ENCODE assay signal across 18 cellular contexts in the genomic region with DNA sequence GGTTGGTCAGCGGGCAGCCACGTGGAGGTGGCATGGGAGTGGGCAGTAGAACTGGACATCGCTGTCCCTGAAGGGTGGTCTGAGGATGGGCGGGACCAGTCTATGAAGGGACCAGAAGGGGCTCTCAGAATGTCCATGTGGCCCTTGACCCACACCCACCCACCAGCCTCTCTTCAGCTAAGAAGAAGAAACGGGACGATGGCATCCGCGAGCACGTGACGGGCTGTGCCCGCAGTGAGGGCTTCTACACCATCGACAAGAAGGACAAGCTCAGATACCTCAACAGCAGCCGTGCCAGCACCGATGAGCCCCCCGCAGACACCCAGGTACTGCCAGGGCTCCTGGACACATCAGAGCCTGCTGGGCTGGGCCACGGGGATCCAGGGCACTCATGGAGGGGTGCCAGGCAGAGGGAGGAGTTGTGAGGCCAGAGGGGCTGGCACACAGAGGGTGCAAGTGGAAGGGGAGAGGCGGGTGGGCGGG. TPM values are rescaled to one million over a fixed set of nuclear protein-coding genes. Genes with fewer than 3 reads are reported as not detected.
"Had no signal": no experiment of that assay in that cellular context is flagged by ENCODE, and none has a peak within 500 bp of the region (broad histone marks: within the 10 kb centered on the region; RNA-seq: fewer than 3 reads in every experiment).

No MANE protein-coding gene starts in this region.

- H3K27me3 Mint-ChIP-seq: activated CD8-positive, alpha-beta memory T cell treated with anti-CD3 and anti-CD28 coated beads, Interleukin-2, amount 10 ng/mL, durations not matched to agents 7 days and 5 days; activated naive CD4-positive, alpha-beta T cell treated with anti-CD3 and anti-CD28 coated beads, Interleukin-2, amount 50 U/mL, for 24 hours had no signal

- H3K4me1 Mint-ChIP-seq: activated CD8-positive, alpha-beta memory T cell treated with anti-CD3 and anti-CD28 coated beads, Interleukin-2, amount 10 ng/mL, durations not matched to agents 7 days and 5 days; mesothelial cell of epicardium had no signal

- H3K27me3 ChIP-seq: adrenal gland, colonic mucosa, esophagus muscularis mucosa, ovary had no signal

- H3K9me3 Mint-ChIP-seq: activated naive CD4-positive, alpha-beta T cell treated with anti-CD3 and anti-CD28 coated beads, Interleukin-2, amount 50 U/mL, for 24 hours; mesothelial cell of epicardium had no signal

- H3K27ac ChIP-seq: adrenal gland, colonic mucosa, esophagus muscularis mucosa, lower lobe of right lung, ovary had no signal

- ATAC-seq: activated CD8-positive, alpha-beta memory T cell treated with anti-CD3 and anti-CD28 coated beads, Interleukin-2, amount 10 ng/mL, durations not matched to agents 7 days and 5 days; lower lobe of right lung had no signal

- H3K27ac Mint-ChIP-seq: activated CD8-positive, alpha-beta memory T cell treated with anti-CD3 and anti-CD28 coated beads, Interleukin-2, amount 10 ng/mL, durations not matched to agents 7 days and 5 days; activated naive CD4-positive, alpha-beta T cell treated with anti-CD3 and anti-CD28 coated beads, Interleukin-2, amount 50 U/mL, for 24 hours; mesothelial cell of epicardium had no signal

- H3K4me3 Mint-ChIP-seq: activated CD8-positive, alpha-beta memory T cell treated with anti-CD3 and anti-CD28 coated beads, Interleukin-2, amount 10 ng/mL, durations not matched to agents 7 days and 5 days; activated naive CD4-positive, alpha-beta T cell treated with anti-CD3 and anti-CD28 coated beads, Interleukin-2, amount 50 U/mL, for 24 hours; mesothelial cell of epicardium had no signal

- H3K36me3 ChIP-seq: ovary had no signal

- H3K9me3 ChIP-seq: adrenal gland, colonic mucosa, esophagus muscularis mucosa, lower lobe of right lung, ovary, thoracic aorta had no signal

- DNase-seq: activated CD4-positive, alpha-beta T cell treated with anti-CD3 and anti-CD28 coated beads, Interleukin-2, amount 50 U/mL, for 48 hours; activated CD8-positive, alpha-beta memory T cell treated with anti-CD3 and anti-CD28 coated beads, Interleukin-2, amount 10 ng/mL, durations not matched to agents 7 days and 5 days; activated effector memory CD4-positive, alpha-beta T cell treated with anti-CD3 and anti-CD28 coated beads, Interleukin-2, amount 50 U/mL, for 16 hours; activated T-cell treated with anti-CD3 and anti-CD28 coated beads, Interleukin-2, amount 50 U/mL, for 48 hours; adrenal gland; caudate nucleus; colonic mucosa; hypothalamus; lower lobe of right lung; ovary; stimulated activated CD4-positive, alpha-beta T cell treated with anti-CD3 and anti-CD28 coated beads, Interleukin-1b, Interleukin-23, amount 100 ng/mL, for 48 hours had no signal

- H3K4me1 ChIP-seq: adrenal gland, colonic mucosa, lower lobe of right lung had no signal

- H3K4me3 ChIP-seq: adrenal gland, colonic mucosa, esophagus muscularis mucosa, lower lobe of right lung, ovary, thoracic aorta had no signal

RNA-seq across cellular contexts. Expression of gene HPD, which starts 33.6 kb away (rescaled TPM):
- total RNA-seq: activated CD8-positive, alpha-beta memory T cell treated with anti-CD3 and anti-CD28 coated beads, Interleukin-2, amount 10 ng/mL, durations not matched to agents 7 days and 5 days; pulmonary artery endothelial cell; urinary bladder had no signal
- polyA plus RNA-seq: neural cell had no signal
